Comparison of ENCODE assay signal across 11 cellular contexts in the genomic region with DNA sequence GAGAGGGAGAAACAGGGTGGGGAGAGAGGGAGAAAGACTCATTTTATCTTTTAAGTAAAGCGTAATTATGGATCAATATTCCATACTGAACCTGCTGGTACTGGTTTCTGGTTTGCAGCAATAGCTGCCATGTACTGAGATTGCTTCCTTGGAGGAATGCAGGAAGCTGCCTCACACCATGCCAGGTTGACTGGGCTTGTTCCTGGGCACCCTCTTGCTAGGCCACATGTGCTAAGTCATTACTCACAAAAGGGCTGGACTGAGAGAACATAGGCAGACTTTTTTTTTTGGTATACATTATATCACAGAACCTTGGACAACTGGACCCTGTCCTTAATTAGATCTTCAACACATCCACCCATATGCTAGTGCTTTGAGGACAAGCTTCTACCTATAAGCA.
DNase-seq lines count a peak whose midpoint lies in the region; ATAC-seq and TF ChIP-seq lines count a peak whose summit lies in the region.
"Had no signal": no experiment of that assay in that cellular context is flagged by ENCODE, and none has a peak within 500 bp of the region (broad histone marks: within the 10 kb centered on the region; RNA-seq: fewer than 3 reads in every experiment).

No MANE protein-coding gene starts in this region.

- no peaks in the 10 kb centered on the region for H3K27me3 Mint-ChIP-seq in stimulated activated naive B cell treated with anti-CD40 and anti-IgM and Interleukin-4, amounts not matched to agents 10 μg/mL and 1 μg/mL and 100 μg/mL, for 72 hours

- DNase-seq in MM.1S (no peak), NCI-H187 (lab: John Stamatoyannopoulos, UW) (no peak), A172 (ENCODE audit: low spot score) (no peak), HUDEP-2 (lab: John Stamatoyannopoulos, UW; ENCODE audit: unreplicated experiment in 76 of 76) (no peak)
- DNase-seq in stimulated activated naive B cell treated with anti-CD40 and anti-IgM and Interleukin-4, amounts not matched to agents 10 μg/mL and 1 μg/mL and 100 μg/mL, for 72 hours = no peak
- DNase-seq: activated T-cell treated with anti-CD3 and anti-CD28 coated beads, Interleukin-2, amount 50 U/mL, for 4 hours; erythroblast; stimulated activated naive CD8-positive, alpha-beta T cell treated with anti-CD3 and anti-CD28 coated beads, Interleukin-15, amount 100 ng/mL, for 72 hours had no signal

- no peak overlapping the region for H3K4me3 Mint-ChIP-seq in stimulated activated naive B cell treated with anti-CD40 and anti-IgM and Interleukin-4, amounts not matched to agents 10 μg/mL and 1 μg/mL and 100 μg/mL, for 72 hours
- H3K4me3 Mint-ChIP-seq: activated T-cell treated with anti-CD3 and anti-CD28 coated beads, Interleukin-2, amount 50 U/mL, for 4 hours; stimulated activated naive CD8-positive, alpha-beta T cell treated with anti-CD3 and anti-CD28 coated beads, Interleukin-15, amount 100 ng/mL, for 72 hours had no signal

- no peaks in the 10 kb centered on the region for H3K9me3 ChIP-seq in MM.1S (replicated peaks; ENCODE audit: insufficient read depth, low read length)
- H3K9me3 ChIP-seq: breast epithelium had no signal

- H3K4me3 ChIP-seq in MM.1S (ENCODE audit: low read length) = no peak overlapping the region
- H3K4me3 ChIP-seq: breast epithelium had no signal

- peaks cover 12% of the 10 kb centered on the region; the same call in 1 of the 2 replicates for H3F3A ChIP-seq in MM.1S (ENCODE audit: insufficient read depth, low read length)

- peak overlapping the region; percentile 23; the same call in 1 of the 2 replicates for H3K9ac ChIP-seq in MM.1S (ENCODE audit: low read length)

- H3K4me2 ChIP-seq in MM.1S (ENCODE audit: low read depth, low read length) = peak overlapping the region; percentile 51; the same call in 1 of the 2 replicates

- H3K9me3 Mint-ChIP-seq in stimulated activated naive B cell treated with anti-CD40 and anti-IgM and Interleukin-4, amounts not matched to agents 10 μg/mL and 1 μg/mL and 100 μg/mL, for 72 hours = no peaks in the 10 kb centered on the region
- H3K9me3 Mint-ChIP-seq: activated T-cell treated with anti-CD3 and anti-CD28 coated beads, Interleukin-2, amount 50 U/mL, for 4 hours; stimulated activated naive CD8-positive, alpha-beta T cell treated with anti-CD3 and anti-CD28 coated beads, Interleukin-15, amount 100 ng/mL, for 72 hours had no signal

- peak overlapping the region; percentile 88 for H3K27ac ChIP-seq in MM.1S (ENCODE audit: low read length)
- H3K27ac ChIP-seq: breast epithelium had no signal

- peaks cover 37 to 50% of the 10 kb centered on the region in 2 donors for H3K4me1 Mint-ChIP-seq in stimulated activated naive B cell treated with anti-CD40 and anti-IgM and Interleukin-4, amounts not matched to agents 10 μg/mL and 1 μg/mL and 100 μg/mL, for 72 hours

- H3K36me3 ChIP-seq in MM.1S (replicated peaks; ENCODE audit: insufficient read depth, low read length) = no peaks in the 10 kb centered on the region
- H3K36me3 ChIP-seq: breast epithelium had no signal

- peaks cover 0 to 3% of the 10 kb centered on the region in 2 donors for H3K36me3 Mint-ChIP-seq in stimulated activated naive B cell treated with anti-CD40 and anti-IgM and Interleukin-4, amounts not matched to agents 10 μg/mL and 1 μg/mL and 100 μg/mL, for 72 hours

- peaks cover 52% of the 10 kb centered on the region for H3K4me1 ChIP-seq in MM.1S (ENCODE audit: low read length)
- H3K4me1 ChIP-seq: breast epithelium had no signal

- H4K20me1 ChIP-seq in MM.1S (ENCODE audit: insufficient read depth, low read length) = no peaks in the 10 kb centered on the region

- H3K9me2 ChIP-seq in MM.1S (replicated peaks; ENCODE audit: insufficient read depth, low read length) = no peaks in the 10 kb centered on the region

- H3K27me3 ChIP-seq in MM.1S (replicated peaks; ENCODE audit: insufficient read depth, low read length) = no peaks in the 10 kb centered on the region
- H3K27me3 ChIP-seq: breast epithelium had no signal

- ATAC-seq in GM19397 (IDR thresholded peaks at IDR 0.05; ENCODE audit: unreplicated experiment) (peak; percentile 9), HG02870 (IDR thresholded peaks at IDR 0.05; ENCODE audit: unreplicated experiment) (peak; percentile 17)
- ATAC-seq in stimulated activated naive B cell treated with anti-CD40 and anti-IgM and Interleukin-4, amounts not matched to agents 10 μg/mL and 1 μg/mL and 100 μg/mL, for 72 hours (replicated peaks) = peak; percentile 57 to 58
- ATAC-seq: activated T-cell treated with anti-CD3 and anti-CD28 coated beads, Interleukin-2, amount 50 U/mL, for 4 hours; stimulated activated naive CD8-positive, alpha-beta T cell treated with anti-CD3 and anti-CD28 coated beads, Interleukin-15, amount 100 ng/mL, for 72 hours had no signal

- no peak for TF ChIP-seq CTCF in MM.1S (IDR thresholded peaks at IDR 0.05; ENCODE audit: low read length)

- peak overlapping the region; percentile 21 for H3K27ac Mint-ChIP-seq in stimulated activated naive B cell treated with anti-CD40 and anti-IgM and Interleukin-4, amounts not matched to agents 10 μg/mL and 1 μg/mL and 100 μg/mL, for 72 hours
- H3K27ac Mint-ChIP-seq: stimulated activated naive CD8-positive, alpha-beta T cell treated with anti-CD3 and anti-CD28 coated beads, Interleukin-15, amount 100 ng/mL, for 72 hours had no signal

- no peaks in the 10 kb centered on the region for H3K79me2 ChIP-seq in MM.1S (ENCODE audit: low read length)

- peak overlapping the region; percentile 50 for H2AFZ ChIP-seq in MM.1S (ENCODE audit: low read length)
